In genomic region chr19:2237051-2237868, GRCh38 we compare ENCODE assay signal across 8 cellular contexts. TPM values are rescaled to one million over a fixed set of nuclear protein-coding genes. Genes with fewer than 3 reads are reported as not detected.
DNase-seq lines count a peak whose midpoint lies in the region; ATAC-seq and TF ChIP-seq lines count a peak whose summit lies in the region.

No MANE protein-coding gene starts in this region.

- H3K4me1 ChIP-seq in skeletal muscle tissue (ENCODE audit: control insufficient read depth in 3 of 3, insufficient read depth in 3 of 3, low read length in 3 of 3), result peaks cover 61 to 74% (median 63%) of the 10 kb centered on the region in 3 donors

- TF ChIP-seq CTCF in WERI-Rb-1 (IDR thresholded peaks at IDR 0.05; ENCODE audit: low read depth, low read length) (no peak), glutamatergic neuron (IDR thresholded peaks at IDR 0.05; ENCODE audit: partially characterized antibody, unreplicated experiment) (no peak)

- H3K9me3 ChIP-seq in WERI-Rb-1 (ENCODE audit: severe bottlenecking) (no peaks in the 10 kb centered on the region), skeletal muscle tissue (ENCODE audit: control insufficient read depth in 3 of 3, low read length in 3 of 3) (no peaks in the 10 kb centered on the region)

- H3K27ac Mint-ChIP-seq in glutamatergic neuron (ENCODE audit: unreplicated experiment), result peak overlapping the region; percentile 89

- ATAC-seq in GM21576 (IDR thresholded peaks at IDR 0.05; ENCODE audit: unreplicated experiment), result no peak

- H3K4me3 ChIP-seq in H7 (ENCODE audit: insufficient read depth, low read depth, low read length), result peak overlapping the region; percentile 93
- peak overlapping the region; percentile 94 for H3K4me3 ChIP-seq in WERI-Rb-1 (ENCODE audit: low read depth, low read length)
- peak overlapping the region; percentile 83 to 96 (median 93) for H3K4me3 ChIP-seq in skeletal muscle tissue (ENCODE audit: low read length in 3 of 3)

- no peaks in the 10 kb centered on the region for H3K27me3 ChIP-seq in H7 (ENCODE audit: control insufficient read depth, insufficient read depth, low read length)
- H3K27me3 ChIP-seq in WERI-Rb-1 (ENCODE audit: insufficient read depth, low read depth, severe bottlenecking), result no peaks in the 10 kb centered on the region
- no peaks in the 10 kb centered on the region for H3K27me3 ChIP-seq in skeletal muscle tissue (ENCODE audit: control insufficient read depth in 3 of 3, insufficient read depth in 3 of 3, low read length in 3 of 3)

- no peaks in the 10 kb centered on the region for H3K36me3 Mint-ChIP-seq in glutamatergic neuron (ENCODE audit: unreplicated experiment)

- peak overlapping the region; percentile 98 for H3K27ac ChIP-seq in WERI-Rb-1
- H3K27ac ChIP-seq in skeletal muscle tissue (ENCODE audit: low read depth, low read length), result peak overlapping the region; percentile 96

- peaks cover 31% of the 10 kb centered on the region for H3K4me1 Mint-ChIP-seq in glutamatergic neuron (ENCODE audit: low read depth, unreplicated experiment)

- H3K9ac ChIP-seq in skeletal muscle tissue (ENCODE audit: low read depth in 1 of 3, low read length in 3 of 3), result peak overlapping the region; percentile 95 to 97 (median 97)

- DNase-seq in H7 (no peak), WERI-Rb-1 (no peak), glutamatergic neuron (no peak), DMS 273 (lab: John Stamatoyannopoulos, UW; ENCODE audit: unreplicated experiment) (no peak)
- no peak for DNase-seq in stimulated activated CD4-positive, alpha-beta T cell treated with anti-CD3 and anti-CD28 coated beads, Interleukin-4, amount 100 ng/mL, for 1 hour
- no peak for DNase-seq in activated CD8-positive, alpha-beta memory T cell treated with anti-CD3 and anti-CD28 coated beads, Interleukin-2, amount 50 U/mL, for 48 hours

- H3K36me3 ChIP-seq in H7 (replicated peaks; ENCODE audit: control insufficient read depth, insufficient read depth, low read length) (peaks cover 3% of the 10 kb centered on the region), WERI-Rb-1 (peaks cover 67% of the 10 kb centered on the region), skeletal muscle tissue (ENCODE audit: control insufficient read depth in 3 of 3, insufficient read depth in 3 of 3, low read length in 3 of 3) (peaks cover 15 to 17% (median 16%) of the 10 kb centered on the region in 3 donors)

- H3K4me3 Mint-ChIP-seq in glutamatergic neuron (ENCODE audit: unreplicated experiment), result peak overlapping the region; percentile 91

- H3K9me3 Mint-ChIP-seq in glutamatergic neuron (ENCODE audit: unreplicated experiment), result peaks cover 28% of the 10 kb centered on the region

- peaks cover 18% of the 10 kb centered on the region for H3K27me3 Mint-ChIP-seq in glutamatergic neuron (ENCODE audit: unreplicated experiment)

RNA-seq across cellular contexts. Expression of gene SF3A2, which starts 0.6 kb away (rescaled TPM):
- total RNA-seq in H7 (2014; rRNA removed; shearing (Covaris generic)), result 107 and 115 TPM in 2 replicates
- 101 TPM for total RNA-seq in glutamatergic neuron (ENCODE audit: unreplicated experiment)
- total RNA-seq in skeletal muscle tissue, result 37.6 TPM

RNA-seq across cellular contexts. Expression of gene PLEKHJ1, which starts 1.1 kb away (rescaled TPM):
- total RNA-seq in H7 (2014; rRNA removed; shearing (Covaris generic)), result 269 and 295 TPM in 2 replicates
- total RNA-seq in glutamatergic neuron (ENCODE audit: unreplicated experiment), result 164 TPM
- 63.2 TPM for total RNA-seq in skeletal muscle tissue

RNA-seq across cellular contexts. Expression of gene AMH, which starts 11.9 kb away (rescaled TPM):
- total RNA-seq in H7 (2014; rRNA removed; shearing (Covaris generic)), result 10.5 and 12.8 TPM in 2 replicates
- total RNA-seq in glutamatergic neuron (ENCODE audit: unreplicated experiment) (11.0 TPM), skeletal muscle tissue (0.52 TPM)

RNA-seq across cellular contexts. Expression of gene JSRP1, which starts 19.0 kb away (rescaled TPM):
- not detected in 2 replicates for total RNA-seq in H7 (2014; rRNA removed; shearing (Covaris generic))
- total RNA-seq in glutamatergic neuron (ENCODE audit: unreplicated experiment) (not detected), skeletal muscle tissue (79.3 TPM)

RNA-seq across cellular contexts. Expression of gene PEAK3, which starts 44.7 kb away (rescaled TPM):
- not detected in 2 replicates for total RNA-seq in H7 (2014; rRNA removed; shearing (Covaris generic))
- not detected for total RNA-seq in glutamatergic neuron (ENCODE audit: unreplicated experiment)
- not detected for total RNA-seq in skeletal muscle tissue
